ENCODE assay signal across 2 cellular contexts in the genomic region with DNA sequence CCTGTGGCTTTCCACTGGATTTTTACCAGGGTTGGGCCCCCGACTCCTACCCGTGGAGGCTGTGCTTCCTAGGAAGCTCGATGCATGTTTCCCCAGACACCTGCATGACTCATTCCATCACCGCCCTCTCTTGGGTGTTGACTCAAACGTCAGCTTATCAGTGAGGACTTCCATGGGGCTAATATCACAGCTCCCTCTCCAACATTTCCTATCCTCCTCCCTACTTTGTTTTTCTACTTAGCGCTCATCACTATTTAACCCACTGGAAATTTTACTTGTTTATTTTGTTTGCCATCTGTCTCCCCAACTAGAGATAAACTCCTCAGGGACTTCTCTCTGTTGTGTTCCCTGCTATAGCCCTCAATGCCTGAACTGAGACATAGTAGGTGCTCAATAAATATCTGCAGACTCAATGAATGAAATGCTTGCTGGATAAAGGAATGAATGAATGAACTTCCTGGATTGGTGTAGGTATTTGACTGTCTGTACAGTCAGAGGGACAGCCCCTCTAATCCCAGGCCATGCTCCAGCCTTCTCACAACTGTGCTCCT.
TF ChIP-seq lines count a peak whose summit lies in the region.

No MANE protein-coding gene starts in this region.

TF ChIP-seq in K562, 482 proteins besides CTCF, POLR2A, EP300 and RAD21 (continued from another document and continues in another):
- no peak for TF ChIP-seq KAT8 (IDR thresholded peaks at IDR 0.05; ENCODE audit: low read depth)
- TF ChIP-seq MCM2 (IDR thresholded peaks at IDR 0.05; ENCODE audit: low read depth) = no peak
- no peak for TF ChIP-seq MLX (CRISPR knock-in tag; conservative IDR thresholded peaks at IDR 0.05)
- no peak for TF ChIP-seq POLR2H (tag; IDR thresholded peaks at IDR 0.05; ENCODE audit: low read depth)
- TF ChIP-seq, protein P1, sequence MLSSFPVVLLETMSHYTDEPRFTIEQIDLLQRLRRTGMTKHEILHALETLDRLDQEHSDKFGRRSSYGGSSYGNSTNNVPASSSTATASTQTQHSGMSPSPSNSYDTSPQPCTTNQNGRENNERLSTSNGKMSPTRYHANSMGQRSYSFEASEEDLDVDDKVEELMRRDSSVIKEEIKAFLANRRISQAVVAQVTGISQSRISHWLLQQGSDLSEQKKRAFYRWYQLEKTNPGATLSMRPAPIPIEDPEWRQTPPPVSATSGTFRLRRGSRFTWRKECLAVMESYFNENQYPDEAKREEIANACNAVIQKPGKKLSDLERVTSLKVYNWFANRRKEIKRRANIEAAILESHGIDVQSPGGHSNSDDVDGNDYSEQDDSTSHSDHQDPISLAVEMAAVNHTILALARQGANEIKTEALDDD (IDR thresholded peaks at IDR 0.05) = no peak
- TF ChIP-seq MTA3 (IDR thresholded peaks at IDR 0.05; ENCODE audit: borderline replicate concordance) = no peak
- TF ChIP-seq, protein P2, sequence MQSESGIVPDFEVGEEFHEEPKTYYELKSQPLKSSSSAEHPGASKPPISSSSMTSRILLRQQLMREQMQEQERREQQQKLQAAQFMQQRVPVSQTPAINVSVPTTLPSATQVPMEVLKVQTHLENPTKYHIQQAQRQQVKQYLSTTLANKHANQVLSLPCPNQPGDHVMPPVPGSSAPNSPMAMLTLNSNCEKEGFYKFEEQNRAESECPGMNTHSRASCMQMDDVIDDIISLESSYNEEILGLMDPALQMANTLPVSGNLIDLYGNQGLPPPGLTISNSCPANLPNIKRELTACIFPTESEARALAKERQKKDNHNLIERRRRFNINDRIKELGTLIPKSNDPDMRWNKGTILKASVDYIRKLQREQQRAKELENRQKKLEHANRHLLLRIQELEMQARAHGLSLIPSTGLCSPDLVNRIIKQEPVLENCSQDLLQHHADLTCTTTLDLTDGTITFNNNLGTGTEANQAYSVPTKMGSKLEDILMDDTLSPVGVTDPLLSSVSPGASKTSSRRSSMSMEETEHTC (IDR thresholded peaks at IDR 0.05) = no peak
- no peak for TF ChIP-seq ZNF12 (CRISPR knock-in tag; IDR thresholded peaks at IDR 0.05)
- TF ChIP-seq, protein P3, sequence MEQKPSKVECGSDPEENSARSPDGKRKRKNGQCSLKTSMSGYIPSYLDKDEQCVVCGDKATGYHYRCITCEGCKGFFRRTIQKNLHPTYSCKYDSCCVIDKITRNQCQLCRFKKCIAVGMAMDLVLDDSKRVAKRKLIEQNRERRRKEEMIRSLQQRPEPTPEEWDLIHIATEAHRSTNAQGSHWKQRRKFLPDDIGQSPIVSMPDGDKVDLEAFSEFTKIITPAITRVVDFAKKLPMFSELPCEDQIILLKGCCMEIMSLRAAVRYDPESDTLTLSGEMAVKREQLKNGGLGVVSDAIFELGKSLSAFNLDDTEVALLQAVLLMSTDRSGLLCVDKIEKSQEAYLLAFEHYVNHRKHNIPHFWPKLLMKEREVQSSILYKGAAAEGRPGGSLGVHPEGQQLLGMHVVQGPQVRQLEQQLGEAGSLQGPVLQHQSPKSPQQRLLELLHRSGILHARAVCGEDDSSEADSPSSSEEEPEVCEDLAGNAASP (IDR thresholded peaks at IDR 0.05) = no peak
- TF ChIP-seq ZNF311 (CRISPR knock-in tag; IDR thresholded peaks at IDR 0.05) = no peak
- TF ChIP-seq, protein P4, sequence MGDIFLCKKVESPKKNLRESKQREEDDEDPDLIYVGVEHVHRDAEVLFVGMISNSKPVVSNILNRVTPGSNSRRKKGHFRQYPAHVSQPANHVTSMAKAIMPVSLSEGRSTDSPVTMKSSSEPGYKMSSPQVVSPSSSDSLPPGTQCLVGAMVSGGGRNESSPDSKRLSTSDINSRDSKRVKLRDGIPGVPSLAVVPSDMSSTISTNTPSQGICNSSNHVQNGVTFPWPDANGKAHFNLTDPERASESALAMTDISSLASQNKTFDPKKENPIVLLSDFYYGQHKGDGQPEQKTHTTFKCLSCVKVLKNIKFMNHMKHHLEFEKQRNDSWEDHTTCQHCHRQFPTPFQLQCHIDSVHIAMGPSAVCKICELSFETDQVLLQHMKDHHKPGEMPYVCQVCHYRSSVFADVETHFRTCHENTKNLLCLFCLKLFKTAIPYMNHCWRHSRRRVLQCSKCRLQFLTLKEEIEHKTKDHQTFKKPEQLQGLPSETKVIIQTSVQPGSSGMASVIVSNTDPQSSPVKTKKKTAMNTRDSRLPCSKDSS (IDR thresholded peaks at IDR 0.05; ENCODE audit: low read depth, partially characterized antibody) = no peak
- TF ChIP-seq ARID4B (CRISPR knock-in tag; IDR thresholded peaks at IDR 0.05) = no peak
- no peak for TF ChIP-seq BHLHE40 (IDR thresholded peaks at IDR 0.05; ENCODE audit: low read length)
- no peak for TF ChIP-seq IRF2 (CRISPR knock-in tag; IDR thresholded peaks at IDR 0.05)
- TF ChIP-seq LEF1 (IDR thresholded peaks at IDR 0.05) = no peak

TF ChIP-seq in HepG2, 621 proteins besides CTCF, POLR2A, EP300 and RAD21 (continued from another document and continues in another):
- TF ChIP-seq, protein P5, sequence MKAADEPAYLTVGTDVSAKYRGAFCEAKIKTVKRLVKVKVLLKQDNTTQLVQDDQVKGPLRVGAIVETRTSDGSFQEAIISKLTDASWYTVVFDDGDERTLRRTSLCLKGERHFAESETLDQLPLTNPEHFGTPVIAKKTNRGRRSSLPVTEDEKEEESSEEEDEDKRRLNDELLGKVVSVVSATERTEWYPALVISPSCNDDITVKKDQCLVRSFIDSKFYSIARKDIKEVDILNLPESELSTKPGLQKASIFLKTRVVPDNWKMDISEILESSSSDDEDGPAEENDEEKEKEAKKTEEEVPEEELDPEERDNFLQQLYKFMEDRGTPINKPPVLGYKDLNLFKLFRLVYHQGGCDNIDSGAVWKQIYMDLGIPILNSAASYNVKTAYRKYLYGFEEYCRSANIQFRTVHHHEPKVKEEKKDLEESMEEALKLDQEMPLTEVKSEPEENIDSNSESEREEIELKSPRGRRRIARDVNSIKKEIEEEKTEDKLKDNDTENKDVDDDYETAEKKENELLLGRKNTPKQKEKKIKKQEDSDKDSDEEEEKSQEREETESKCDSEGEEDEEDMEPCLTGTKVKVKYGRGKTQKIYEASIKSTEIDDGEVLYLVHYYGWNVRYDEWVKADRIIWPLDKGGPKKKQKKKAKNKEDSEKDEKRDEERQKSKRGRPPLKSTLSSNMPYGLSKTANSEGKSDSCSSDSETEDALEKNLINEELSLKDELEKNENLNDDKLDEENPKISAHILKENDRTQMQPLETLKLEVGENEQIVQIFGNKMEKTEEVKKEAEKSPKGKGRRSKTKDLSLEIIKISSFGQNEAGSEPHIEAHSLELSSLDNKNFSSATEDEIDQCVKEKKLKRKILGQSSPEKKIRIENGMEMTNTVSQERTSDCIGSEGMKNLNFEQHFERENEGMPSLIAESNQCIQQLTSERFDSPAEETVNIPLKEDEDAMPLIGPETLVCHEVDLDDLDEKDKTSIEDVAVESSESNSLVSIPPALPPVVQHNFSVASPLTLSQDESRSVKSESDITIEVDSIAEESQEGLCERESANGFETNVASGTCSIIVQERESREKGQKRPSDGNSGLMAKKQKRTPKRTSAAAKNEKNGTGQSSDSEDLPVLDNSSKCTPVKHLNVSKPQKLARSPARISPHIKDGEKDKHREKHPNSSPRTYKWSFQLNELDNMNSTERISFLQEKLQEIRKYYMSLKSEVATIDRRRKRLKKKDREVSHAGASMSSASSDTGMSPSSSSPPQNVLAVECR (CRISPR knock-in tag; IDR thresholded peaks at IDR 0.05; ENCODE audit: borderline replicate concordance) = peak; percentile 43; the same call in 1 of the 2 replicates
- peak; percentile 46; the same call in 1 of the 2 replicates for TF ChIP-seq ZNF430 (CRISPR knock-in tag; IDR thresholded peaks at IDR 0.05)
- TF ChIP-seq ZGPAT (CRISPR knock-in tag; IDR thresholded peaks at IDR 0.05) = peak; percentile 42; the same call in 1 of the 2 replicates
- peak; percentile 45 for TF ChIP-seq SKI (IDR thresholded peaks at IDR 0.05; ENCODE audit: partially characterized antibody)
- TF ChIP-seq FOXO1 (CRISPR knock-in tag; IDR thresholded peaks at IDR 0.05) = peak; percentile 74
- peak; percentile 34; the same call in 1 of the 2 replicates for TF ChIP-seq ISL2 (CRISPR knock-in tag; IDR thresholded peaks at IDR 0.05)
- peak; percentile 83; the same call in 1 of the 2 replicates for TF ChIP-seq ZNF614 (CRISPR knock-in tag; IDR thresholded peaks at IDR 0.05; ENCODE audit: borderline replicate concordance)
- peak; percentile 79; the same call in 1 of the 2 replicates for TF ChIP-seq ZNF12 (CRISPR knock-in tag; IDR thresholded peaks at IDR 0.05)
- TF ChIP-seq, protein P6, sequence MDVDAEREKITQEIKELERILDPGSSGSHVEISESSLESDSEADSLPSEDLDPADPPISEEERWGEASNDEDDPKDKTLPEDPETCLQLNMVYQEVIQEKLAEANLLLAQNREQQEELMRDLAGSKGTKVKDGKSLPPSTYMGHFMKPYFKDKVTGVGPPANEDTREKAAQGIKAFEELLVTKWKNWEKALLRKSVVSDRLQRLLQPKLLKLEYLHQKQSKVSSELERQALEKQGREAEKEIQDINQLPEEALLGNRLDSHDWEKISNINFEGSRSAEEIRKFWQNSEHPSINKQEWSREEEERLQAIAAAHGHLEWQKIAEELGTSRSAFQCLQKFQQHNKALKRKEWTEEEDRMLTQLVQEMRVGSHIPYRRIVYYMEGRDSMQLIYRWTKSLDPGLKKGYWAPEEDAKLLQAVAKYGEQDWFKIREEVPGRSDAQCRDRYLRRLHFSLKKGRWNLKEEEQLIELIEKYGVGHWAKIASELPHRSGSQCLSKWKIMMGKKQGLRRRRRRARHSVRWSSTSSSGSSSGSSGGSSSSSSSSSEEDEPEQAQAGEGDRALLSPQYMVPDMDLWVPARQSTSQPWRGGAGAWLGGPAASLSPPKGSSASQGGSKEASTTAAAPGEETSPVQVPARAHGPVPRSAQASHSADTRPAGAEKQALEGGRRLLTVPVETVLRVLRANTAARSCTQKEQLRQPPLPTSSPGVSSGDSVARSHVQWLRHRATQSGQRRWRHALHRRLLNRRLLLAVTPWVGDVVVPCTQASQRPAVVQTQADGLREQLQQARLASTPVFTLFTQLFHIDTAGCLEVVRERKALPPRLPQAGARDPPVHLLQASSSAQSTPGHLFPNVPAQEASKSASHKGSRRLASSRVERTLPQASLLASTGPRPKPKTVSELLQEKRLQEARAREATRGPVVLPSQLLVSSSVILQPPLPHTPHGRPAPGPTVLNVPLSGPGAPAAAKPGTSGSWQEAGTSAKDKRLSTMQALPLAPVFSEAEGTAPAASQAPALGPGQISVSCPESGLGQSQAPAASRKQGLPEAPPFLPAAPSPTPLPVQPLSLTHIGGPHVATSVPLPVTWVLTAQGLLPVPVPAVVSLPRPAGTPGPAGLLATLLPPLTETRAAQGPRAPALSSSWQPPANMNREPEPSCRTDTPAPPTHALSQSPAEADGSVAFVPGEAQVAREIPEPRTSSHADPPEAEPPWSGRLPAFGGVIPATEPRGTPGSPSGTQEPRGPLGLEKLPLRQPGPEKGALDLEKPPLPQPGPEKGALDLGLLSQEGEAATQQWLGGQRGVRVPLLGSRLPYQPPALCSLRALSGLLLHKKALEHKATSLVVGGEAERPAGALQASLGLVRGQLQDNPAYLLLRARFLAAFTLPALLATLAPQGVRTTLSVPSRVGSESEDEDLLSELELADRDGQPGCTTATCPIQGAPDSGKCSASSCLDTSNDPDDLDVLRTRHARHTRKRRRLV (CRISPR knock-in tag; IDR thresholded peaks at IDR 0.05) = no peak
- peak; percentile 79 for TF ChIP-seq ZMYM2 (CRISPR knock-in tag; IDR thresholded peaks at IDR 0.05)
- TF ChIP-seq SIX1 (CRISPR knock-in tag; IDR thresholded peaks at IDR 0.05; ENCODE audit: borderline replicate concordance) = peak; percentile 10; the same call in 1 of the 2 replicates
- peak; percentile 83 for TF ChIP-seq ZEB1 (IDR thresholded peaks at IDR 0.05; ENCODE audit: insufficient replicate concordance, low read depth)
- TF ChIP-seq, protein P7, sequence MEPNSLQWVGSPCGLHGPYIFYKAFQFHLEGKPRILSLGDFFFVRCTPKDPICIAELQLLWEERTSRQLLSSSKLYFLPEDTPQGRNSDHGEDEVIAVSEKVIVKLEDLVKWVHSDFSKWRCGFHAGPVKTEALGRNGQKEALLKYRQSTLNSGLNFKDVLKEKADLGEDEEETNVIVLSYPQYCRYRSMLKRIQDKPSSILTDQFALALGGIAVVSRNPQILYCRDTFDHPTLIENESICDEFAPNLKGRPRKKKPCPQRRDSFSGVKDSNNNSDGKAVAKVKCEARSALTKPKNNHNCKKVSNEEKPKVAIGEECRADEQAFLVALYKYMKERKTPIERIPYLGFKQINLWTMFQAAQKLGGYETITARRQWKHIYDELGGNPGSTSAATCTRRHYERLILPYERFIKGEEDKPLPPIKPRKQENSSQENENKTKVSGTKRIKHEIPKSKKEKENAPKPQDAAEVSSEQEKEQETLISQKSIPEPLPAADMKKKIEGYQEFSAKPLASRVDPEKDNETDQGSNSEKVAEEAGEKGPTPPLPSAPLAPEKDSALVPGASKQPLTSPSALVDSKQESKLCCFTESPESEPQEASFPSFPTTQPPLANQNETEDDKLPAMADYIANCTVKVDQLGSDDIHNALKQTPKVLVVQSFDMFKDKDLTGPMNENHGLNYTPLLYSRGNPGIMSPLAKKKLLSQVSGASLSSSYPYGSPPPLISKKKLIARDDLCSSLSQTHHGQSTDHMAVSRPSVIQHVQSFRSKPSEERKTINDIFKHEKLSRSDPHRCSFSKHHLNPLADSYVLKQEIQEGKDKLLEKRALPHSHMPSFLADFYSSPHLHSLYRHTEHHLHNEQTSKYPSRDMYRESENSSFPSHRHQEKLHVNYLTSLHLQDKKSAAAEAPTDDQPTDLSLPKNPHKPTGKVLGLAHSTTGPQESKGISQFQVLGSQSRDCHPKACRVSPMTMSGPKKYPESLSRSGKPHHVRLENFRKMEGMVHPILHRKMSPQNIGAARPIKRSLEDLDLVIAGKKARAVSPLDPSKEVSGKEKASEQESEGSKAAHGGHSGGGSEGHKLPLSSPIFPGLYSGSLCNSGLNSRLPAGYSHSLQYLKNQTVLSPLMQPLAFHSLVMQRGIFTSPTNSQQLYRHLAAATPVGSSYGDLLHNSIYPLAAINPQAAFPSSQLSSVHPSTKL (CRISPR knock-in tag; IDR thresholded peaks at IDR 0.05) = peak; percentile 86
- TF ChIP-seq ZNF644 (CRISPR knock-in tag; IDR thresholded peaks at IDR 0.05; ENCODE audit: low read depth) = peak; percentile 68; the same call in 1 of the 2 replicates
- TF ChIP-seq TGIF2 (CRISPR knock-in tag; IDR thresholded peaks at IDR 0.05) = peak; percentile 84
- TF ChIP-seq, protein P8, sequence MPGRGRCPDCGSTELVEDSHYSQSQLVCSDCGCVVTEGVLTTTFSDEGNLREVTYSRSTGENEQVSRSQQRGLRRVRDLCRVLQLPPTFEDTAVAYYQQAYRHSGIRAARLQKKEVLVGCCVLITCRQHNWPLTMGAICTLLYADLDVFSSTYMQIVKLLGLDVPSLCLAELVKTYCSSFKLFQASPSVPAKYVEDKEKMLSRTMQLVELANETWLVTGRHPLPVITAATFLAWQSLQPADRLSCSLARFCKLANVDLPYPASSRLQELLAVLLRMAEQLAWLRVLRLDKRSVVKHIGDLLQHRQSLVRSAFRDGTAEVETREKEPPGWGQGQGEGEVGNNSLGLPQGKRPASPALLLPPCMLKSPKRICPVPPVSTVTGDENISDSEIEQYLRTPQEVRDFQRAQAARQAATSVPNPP (CRISPR knock-in tag; IDR thresholded peaks at IDR 0.05) = no peak
- no peak for TF ChIP-seq PAWR (CRISPR knock-in tag; IDR thresholded peaks at IDR 0.05; ENCODE audit: borderline replicate concordance)
- TF ChIP-seq ZNF619 (CRISPR knock-in tag; IDR thresholded peaks at IDR 0.05) = no peak
- peak; percentile 57; the same call in 1 of the 2 replicates for TF ChIP-seq ZNF878 (CRISPR knock-in tag; IDR thresholded peaks at IDR 0.05)
- TF ChIP-seq BCL6 (CRISPR knock-in tag; IDR thresholded peaks at IDR 0.05) = peak; percentile 54; the same call in 1 of the 2 replicates
